In the genomic region with DNA sequence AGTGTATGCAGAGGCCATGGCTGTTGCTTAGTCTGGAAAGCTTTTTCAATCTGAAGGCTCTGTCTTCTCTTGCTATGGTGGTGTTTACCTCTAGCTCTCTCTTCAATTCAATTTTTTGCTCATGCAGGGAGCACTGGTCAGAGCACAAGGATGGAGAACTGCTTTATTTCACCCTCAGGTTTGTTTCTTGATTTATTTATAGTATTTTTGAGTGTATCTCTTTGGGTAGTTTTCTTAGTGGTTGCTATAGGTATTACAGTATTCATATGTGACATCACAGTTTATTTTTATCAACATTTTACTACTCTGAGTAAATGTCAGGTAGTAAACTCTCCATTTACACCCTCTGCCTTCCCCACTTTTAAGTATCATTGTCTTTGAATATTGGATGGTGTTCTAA, we compare ENCODE assay signal across 2 cellular contexts.
TF ChIP-seq lines count a peak whose summit lies in the region.

No MANE protein-coding gene starts in this region.

TF ChIP-seq in A549, 52 proteins besides CTCF, POLR2A, EP300 and RAD21:
- TF ChIP-seq KDM5A (IDR thresholded peaks at IDR 0.05) = no peak
- TF ChIP-seq, protein P1, sequence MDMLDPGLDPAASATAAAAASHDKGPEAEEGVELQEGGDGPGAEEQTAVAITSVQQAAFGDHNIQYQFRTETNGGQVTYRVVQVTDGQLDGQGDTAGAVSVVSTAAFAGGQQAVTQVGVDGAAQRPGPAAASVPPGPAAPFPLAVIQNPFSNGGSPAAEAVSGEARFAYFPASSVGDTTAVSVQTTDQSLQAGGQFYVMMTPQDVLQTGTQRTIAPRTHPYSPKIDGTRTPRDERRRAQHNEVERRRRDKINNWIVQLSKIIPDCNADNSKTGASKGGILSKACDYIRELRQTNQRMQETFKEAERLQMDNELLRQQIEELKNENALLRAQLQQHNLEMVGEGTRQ (IDR thresholded peaks at IDR 0.05) = no peak
- TF ChIP-seq RCOR1 (IDR thresholded peaks at IDR 0.05; ENCODE audit: low read depth, low read length) = no peak
- TF ChIP-seq KDM1A (IDR thresholded peaks at IDR 0.05; ENCODE audit: low read depth) = no peak
- no peak for TF ChIP-seq GATA3 (IDR thresholded peaks at IDR 0.05; ENCODE audit: borderline replicate concordance)

TF ChIP-seq in HCT116, 20 proteins besides CTCF, POLR2A, EP300 and RAD21:
- TF ChIP-seq EZH2 (IDR thresholded peaks at IDR 0.05) (no peak), JUND (IDR thresholded peaks at IDR 0.05) (no peak), POLR2AphosphoS5 (IDR thresholded peaks at IDR 0.05; ENCODE audit: low read depth, low read length) (no peak), EGR1 (IDR thresholded peaks at IDR 0.05; ENCODE audit: low read depth) (no peak)
